25 cellular contexts compared by ENCODE assay signal in the genomic region with DNA sequence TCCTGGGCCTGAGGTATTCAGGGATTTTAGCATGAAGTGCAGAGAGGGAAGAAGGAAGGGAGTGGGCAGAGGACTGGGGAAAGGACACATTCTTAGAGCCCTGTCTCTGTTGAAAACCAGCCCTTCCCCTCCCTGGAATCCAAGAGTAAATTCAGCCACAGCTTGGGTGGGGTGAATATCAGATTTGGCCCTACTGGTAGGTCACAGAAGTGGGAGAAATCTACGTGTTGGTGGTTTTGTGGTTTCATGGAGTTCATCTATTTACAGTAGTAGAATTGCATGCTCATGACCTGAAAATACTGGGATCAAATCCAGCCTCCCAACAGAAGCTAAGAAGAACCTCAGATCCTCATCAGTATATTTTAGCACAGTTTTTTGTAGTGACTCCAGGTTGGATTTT.
A peak's percentile ranks its signal among the peaks of the same experiment; 100 is the strongest.
DNase-seq lines count a peak whose midpoint lies in the region; ATAC-seq and TF ChIP-seq lines count a peak whose summit lies in the region.
"Had no signal": no experiment of that assay in that cellular context is flagged by ENCODE, and none has a peak within 500 bp of the region (broad histone marks: within the 10 kb centered on the region; RNA-seq: fewer than 3 reads in every experiment).

No MANE protein-coding gene starts in this region.

- no peaks in the 10 kb centered on the region for H3K4me1 Mint-ChIP-seq in HFFc6 (ENCODE audit: low read depth)
- H3K4me1 Mint-ChIP-seq in activated CD4-positive, alpha-beta memory T cell treated with anti-CD3 and anti-CD28 coated beads for 36 hours (ENCODE audit: low read depth) = no peaks in the 10 kb centered on the region
- H3K4me1 Mint-ChIP-seq: activated CD4-positive, alpha-beta T cell treated with anti-CD3 and anti-CD28 coated beads, Interleukin-2, amount 10 ng/mL, durations not matched to agents 7 days and 5 days; T-helper 17 cell had no signal

- no peaks in the 10 kb centered on the region for H3K27me3 ChIP-seq in MG63
- H3K27me3 ChIP-seq: gastrocnemius medialis, Peyer's patch, thyroid gland had no signal

- CTCF ChIA-PET in activated CD4-positive, alpha-beta memory T cell treated with anti-CD3 and anti-CD28 coated beads for 36 hours (lab: Charles Lee) = no interaction called here

- no peaks in the 10 kb centered on the region for H3K36me3 Mint-ChIP-seq in HFFc6 (ENCODE audit: low read depth)
- no peaks in the 10 kb centered on the region for H3K36me3 Mint-ChIP-seq in activated CD4-positive, alpha-beta memory T cell treated with anti-CD3 and anti-CD28 coated beads for 36 hours

- no peak overlapping the region for H3K27ac Mint-ChIP-seq in HFFc6
- H3K27ac Mint-ChIP-seq in activated CD4-positive, alpha-beta memory T cell treated with anti-CD3 and anti-CD28 coated beads for 36 hours = no peak overlapping the region
- H3K27ac Mint-ChIP-seq: activated CD4-positive, alpha-beta T cell treated with anti-CD3 and anti-CD28 coated beads, Interleukin-2, amount 10 ng/mL, durations not matched to agents 7 days and 5 days; CD4-positive, alpha-beta T cell; T-helper 17 cell had no signal

- no peaks in the 10 kb centered on the region for H3K27me3 Mint-ChIP-seq in HFFc6 (ENCODE audit: insufficient read depth)
- H3K27me3 Mint-ChIP-seq in activated CD4-positive, alpha-beta memory T cell treated with anti-CD3 and anti-CD28 coated beads for 36 hours = no peaks in the 10 kb centered on the region
- H3K27me3 Mint-ChIP-seq: activated CD4-positive, alpha-beta T cell treated with anti-CD3 and anti-CD28 coated beads, Interleukin-2, amount 10 ng/mL, durations not matched to agents 7 days and 5 days; CD4-positive, alpha-beta T cell; T-helper 17 cell had no signal

- no peaks in the 10 kb centered on the region for H3K9me3 ChIP-seq in MG63
- H3K9me3 ChIP-seq: gastrocnemius medialis, Peyer's patch, thyroid gland had no signal

- H3K4me3 Mint-ChIP-seq in HFFc6 = no peak overlapping the region
- H3K4me3 Mint-ChIP-seq in activated CD4-positive, alpha-beta memory T cell treated with anti-CD3 and anti-CD28 coated beads for 36 hours = no peak overlapping the region
- H3K4me3 Mint-ChIP-seq: activated CD4-positive, alpha-beta T cell treated with anti-CD3 and anti-CD28 coated beads, Interleukin-2, amount 10 ng/mL, durations not matched to agents 7 days and 5 days; CD4-positive, alpha-beta T cell; T-helper 17 cell had no signal

- intact Hi-C loops in activated CD4-positive, alpha-beta memory T cell treated with anti-CD3 and anti-CD28 coated beads for 36 hours (cut with micrococcal nuclease) = no loop called here

- no peak for TF ChIP-seq CTCF in HFFc6 (IDR thresholded peaks at IDR 0.05)

- DNase-seq in MG63 (peak; percentile 11), astrocyte of the hippocampus (ENCODE audit: low read depth, low spot score) (peak; percentile 53), iris pigment epithelial cell (ENCODE audit: low read depth) (peak; percentile 83), stromal cell of bone marrow (ENCODE audit: low read depth) (peak; percentile 62), DMS153 treated with DMSO at 0.1 percent for 48 hours (lab: John Stamatoyannopoulos, UW; ENCODE audit: unreplicated experiment) (no peak), HFFc6 (no peak)
- no peak for DNase-seq in activated CD4-positive, alpha-beta memory T cell treated with anti-CD3 and anti-CD28 coated beads for 36 hours
- DNase-seq: activated CD4-positive, alpha-beta T cell treated with anti-CD3 and anti-CD28 coated beads, Interleukin-2, amount 10 ng/mL, durations not matched to agents 7 days and 5 days; activated CD8-positive, alpha-beta memory T cell treated with anti-CD3 and anti-CD28 coated beads, Interleukin-2, amount 50 U/mL, for 4 hours; CD4-positive, alpha-beta T cell; central memory CD4-positive, alpha-beta T cell; DMS 273 treated with DMSO at 0.1 percent for 48 hours; dorsolateral prefrontal cortex; gastrocnemius medialis; hypothalamus; NCI-H2107; NCI-H510A; Peyer's patch; retina; stimulated activated CD4-positive, alpha-beta T cell treated with anti-CD3 and anti-CD28 coated beads, Interleukin-4, amount 100 ng/mL, for 24 hours; stimulated activated naive CD8-positive, alpha-beta T cell treated with anti-CD3 and anti-CD28 coated beads, Interleukin-15, Interleukin-2, amounts not matched to agents 100 U/mL and 50 U/mL, for 24 hours; T-helper 17 cell; thyroid gland had no signal

- peaks cover 39% of the 10 kb centered on the region for H3K9me3 Mint-ChIP-seq in HFFc6
- peaks cover 8% of the 10 kb centered on the region for H3K9me3 Mint-ChIP-seq in activated CD4-positive, alpha-beta memory T cell treated with anti-CD3 and anti-CD28 coated beads for 36 hours
- H3K9me3 Mint-ChIP-seq: activated CD4-positive, alpha-beta T cell treated with anti-CD3 and anti-CD28 coated beads, Interleukin-2, amount 10 ng/mL, durations not matched to agents 7 days and 5 days had no signal

- H3K4me3 ChIP-seq in MG63 = no peak overlapping the region
- H3K4me3 ChIP-seq: dorsolateral prefrontal cortex, gastrocnemius medialis, lung, Peyer's patch, thyroid gland had no signal

- ATAC-seq in GM18505 (IDR thresholded peaks at IDR 0.05; ENCODE audit: unreplicated experiment) = no peak
- ATAC-seq: gastrocnemius medialis; stimulated activated naive CD8-positive, alpha-beta T cell treated with anti-CD3 and anti-CD28 coated beads, Interleukin-15, Interleukin-2, amounts not matched to agents 100 U/mL and 50 U/mL, for 24 hours; T-helper 17 cell had no signal

- H3K36me3 ChIP-seq in MG63 = no peaks in the 10 kb centered on the region
- H3K36me3 ChIP-seq: gastrocnemius medialis, Peyer's patch, thyroid gland had no signal

- POLR2A ChIA-PET in activated CD4-positive, alpha-beta memory T cell treated with anti-CD3 and anti-CD28 coated beads for 36 hours (lab: Charles Lee) = no interaction called here

- no peak for TF ChIP-seq POLR2A in GM18505 (IDR thresholded peaks at IDR 0.05; ENCODE audit: borderline replicate concordance, extremely low read depth, insufficient read depth, insufficient read length)

Comparison
In these comparisons a context has a peak if more than half of its experiments do, and no peak if none do; other contexts are left out.
1. DNase-seq: peak in MG63 (single experiment), astrocyte of the hippocampus (single experiment), iris pigment epithelial cell (single experiment) and stromal cell of bone marrow (single experiment); none in DMS153 treated with DMSO at 0.1 percent for 48 hours (single experiment), HFFc6 (single experiment) and activated CD4-positive, alpha-beta memory T cell treated with anti-CD3 and anti-CD28 coated beads for 36 hours (single experiment).